ENCODE assay signal across 16 cellular contexts in genomic region chr9:8114826-8115225, GRCh38.
DNase-seq lines count a peak whose midpoint lies in the region; ATAC-seq and TF ChIP-seq lines count a peak whose summit lies in the region.
"Had no signal": no experiment of that assay in that cellular context is flagged by ENCODE, and none has a peak within 500 bp of the region (broad histone marks: within the 10 kb centered on the region; RNA-seq: fewer than 3 reads in every experiment).

No MANE protein-coding gene starts in this region.

- H3K27ac ChIP-seq in heart left ventricle, result no peak overlapping the region
- H3K27ac ChIP-seq: 22Rv1 had no signal

- TF ChIP-seq CTCF in heart left ventricle (IDR thresholded peaks at IDR 0.05), result no peak

- no peaks in the 10 kb centered on the region for H3K9me3 Mint-ChIP-seq in activated CD4-positive, alpha-beta T cell treated with anti-CD3 and anti-CD28 coated beads for 36 hours (ENCODE audit: low read depth)
- H3K9me3 Mint-ChIP-seq in activated T-cell treated with anti-CD3 and anti-CD28 coated beads, Interleukin-2, amount 50 U/mL, for 4 hours, result no peaks in the 10 kb centered on the region
- H3K9me3 Mint-ChIP-seq in T-helper 2 cell treated with Interferon-gamma antibody and Interleukin-4, amounts not matched to agents 5 μg/mL and 100 μg/mL, for 36 hours, result peaks cover 4% of the 10 kb centered on the region
- peaks cover 4% of the 10 kb centered on the region for H3K9me3 Mint-ChIP-seq in stimulated activated memory B cell treated with anti-CD40 and anti-IgM and Interleukin-4, amounts not matched to agents 10 μg/mL and 1 μg/mL and 100 μg/mL, for 72 hours
- H3K9me3 Mint-ChIP-seq: CD8-positive, alpha-beta T cell; H9 had no signal

- CTCF ChIA-PET in activated CD4-positive, alpha-beta T cell treated with anti-CD3 and anti-CD28 coated beads for 36 hours (lab: Charles Lee), result no interaction called here

- POLR2A ChIA-PET in activated CD4-positive, alpha-beta T cell treated with anti-CD3 and anti-CD28 coated beads for 36 hours (lab: Charles Lee), result interaction anchor here (0.7 kb wide), 1 partner anchor 138 kb away, joined by 3 read pairs; no protein-coding TSS in a partner anchor

- DNase-seq in activated CD4-positive, alpha-beta T cell treated with anti-CD3 and anti-CD28 coated beads for 36 hours, result no peak
- DNase-seq in activated CD4-positive, alpha-beta T cell treated with anti-CD3 and anti-CD28 coated beads for 1 hour, result no peak
- DNase-seq in activated T-cell treated with anti-CD3 and anti-CD28 coated beads, Interleukin-2, amount 50 U/mL, for 4 hours, result no peak
- DNase-seq in activated T-cell treated with anti-CD3 and anti-CD28 coated beads, Interleukin-2, amount 50 U/mL, for 48 hours, result no peak
- DNase-seq in T-helper 2 cell treated with Interferon-gamma antibody and Interleukin-4, amounts not matched to agents 5 μg/mL and 100 μg/mL, for 36 hours (ENCODE audit: low spot score), result peak; percentile 13
- DNase-seq in heart left ventricle, result no peak
- DNase-seq: CD8-positive, alpha-beta T cell; COR-L47; DND-41; GDM1; GOT3; H9 had no signal

- intact Hi-C loops in activated CD4-positive, alpha-beta T cell treated with anti-CD3 and anti-CD28 coated beads for 36 hours (cut with DNase I, micrococcal nuclease), result loop anchor here (1.0 to 10.0 kb wide), 2 partner anchors 139 to 140 kb away; no protein-coding TSS in a partner anchor
- intact Hi-C loops in heart left ventricle (cut with DNase I), result no loop called here

- no peaks in the 10 kb centered on the region for H3K36me3 ChIP-seq in heart left ventricle

- no peak for TF ChIP-seq POLR2A in heart left ventricle (IDR thresholded peaks at IDR 0.05)

- peak overlapping the region; percentile 34 for H3K27ac Mint-ChIP-seq in activated CD4-positive, alpha-beta T cell treated with anti-CD3 and anti-CD28 coated beads for 36 hours
- peak overlapping the region; percentile 14 for H3K27ac Mint-ChIP-seq in T-helper 2 cell treated with Interferon-gamma antibody and Interleukin-4, amounts not matched to agents 5 μg/mL and 100 μg/mL, for 36 hours
- H3K27ac Mint-ChIP-seq in stimulated activated memory B cell treated with anti-CD40 and anti-IgM and Interleukin-4, amounts not matched to agents 10 μg/mL and 1 μg/mL and 100 μg/mL, for 72 hours, result peak overlapping the region; percentile 40
- H3K27ac Mint-ChIP-seq: CD8-positive, alpha-beta T cell had no signal

- H3K27me3 ChIP-seq in heart left ventricle, result no peaks in the 10 kb centered on the region

- H3K36me3 Mint-ChIP-seq in activated CD4-positive, alpha-beta T cell treated with anti-CD3 and anti-CD28 coated beads for 36 hours (ENCODE audit: low read depth), result peaks cover 1% of the 10 kb centered on the region
- H3K36me3 Mint-ChIP-seq in activated T-cell treated with anti-CD3 and anti-CD28 coated beads, Interleukin-2, amount 50 U/mL, for 4 hours (ENCODE audit: insufficient read depth), result no peaks in the 10 kb centered on the region
- no peaks in the 10 kb centered on the region for H3K36me3 Mint-ChIP-seq in T-helper 2 cell treated with Interferon-gamma antibody and Interleukin-4, amounts not matched to agents 5 μg/mL and 100 μg/mL, for 36 hours (ENCODE audit: low read depth)
- H3K36me3 Mint-ChIP-seq in stimulated activated memory B cell treated with anti-CD40 and anti-IgM and Interleukin-4, amounts not matched to agents 10 μg/mL and 1 μg/mL and 100 μg/mL, for 72 hours, result no peaks in the 10 kb centered on the region
- H3K36me3 Mint-ChIP-seq: CD14-positive monocyte; CD8-positive, alpha-beta T cell had no signal

- H3K4me3 Mint-ChIP-seq in activated CD4-positive, alpha-beta T cell treated with anti-CD3 and anti-CD28 coated beads for 36 hours, result no peak overlapping the region
- H3K4me3 Mint-ChIP-seq in activated T-cell treated with anti-CD3 and anti-CD28 coated beads, Interleukin-2, amount 50 U/mL, for 4 hours, result no peak overlapping the region
- H3K4me3 Mint-ChIP-seq in T-helper 2 cell treated with Interferon-gamma antibody and Interleukin-4, amounts not matched to agents 5 μg/mL and 100 μg/mL, for 36 hours, result no peak overlapping the region
- no peak overlapping the region for H3K4me3 Mint-ChIP-seq in stimulated activated memory B cell treated with anti-CD40 and anti-IgM and Interleukin-4, amounts not matched to agents 10 μg/mL and 1 μg/mL and 100 μg/mL, for 72 hours
- H3K4me3 Mint-ChIP-seq: CD14-positive monocyte; CD8-positive, alpha-beta T cell; H9 had no signal

- H3K4me1 ChIP-seq in heart left ventricle, result no peaks in the 10 kb centered on the region

- no peaks in the 10 kb centered on the region for H3K9me3 ChIP-seq in heart left ventricle

- peak; percentile 69 for ATAC-seq in activated CD4-positive, alpha-beta T cell treated with anti-CD3 and anti-CD28 coated beads for 36 hours
- ATAC-seq in activated T-cell treated with anti-CD3 and anti-CD28 coated beads, Interleukin-2, amount 50 U/mL, for 4 hours, result peak; percentile 32 to 50
- no peak for ATAC-seq in stimulated activated memory B cell treated with anti-CD40 and anti-IgM and Interleukin-4, amounts not matched to agents 10 μg/mL and 1 μg/mL and 100 μg/mL, for 72 hours
- no peak for ATAC-seq in heart left ventricle
- no peak for ATAC-seq in HG03378 (IDR thresholded peaks at IDR 0.05; ENCODE audit: unreplicated experiment)
- ATAC-seq: CD8-positive, alpha-beta T cell had no signal

- H3K4me1 Mint-ChIP-seq in activated CD4-positive, alpha-beta T cell treated with anti-CD3 and anti-CD28 coated beads for 36 hours, result peaks cover 21% of the 10 kb centered on the region
- H3K4me1 Mint-ChIP-seq in activated T-cell treated with anti-CD3 and anti-CD28 coated beads, Interleukin-2, amount 50 U/mL, for 4 hours (ENCODE audit: low read depth), result peaks cover 6% of the 10 kb centered on the region
- H3K4me1 Mint-ChIP-seq in T-helper 2 cell treated with Interferon-gamma antibody and Interleukin-4, amounts not matched to agents 5 μg/mL and 100 μg/mL, for 36 hours (ENCODE audit: low read depth), result peaks cover 20% of the 10 kb centered on the region
- H3K4me1 Mint-ChIP-seq in stimulated activated memory B cell treated with anti-CD40 and anti-IgM and Interleukin-4, amounts not matched to agents 10 μg/mL and 1 μg/mL and 100 μg/mL, for 72 hours, result peaks cover 25% of the 10 kb centered on the region

- H3K27me3 Mint-ChIP-seq in activated CD4-positive, alpha-beta T cell treated with anti-CD3 and anti-CD28 coated beads for 36 hours, result no peaks in the 10 kb centered on the region
- no peaks in the 10 kb centered on the region for H3K27me3 Mint-ChIP-seq in activated T-cell treated with anti-CD3 and anti-CD28 coated beads, Interleukin-2, amount 50 U/mL, for 4 hours (ENCODE audit: low read depth)
- no peaks in the 10 kb centered on the region for H3K27me3 Mint-ChIP-seq in T-helper 2 cell treated with Interferon-gamma antibody and Interleukin-4, amounts not matched to agents 5 μg/mL and 100 μg/mL, for 36 hours (ENCODE audit: low read depth)
- H3K27me3 Mint-ChIP-seq in stimulated activated memory B cell treated with anti-CD40 and anti-IgM and Interleukin-4, amounts not matched to agents 10 μg/mL and 1 μg/mL and 100 μg/mL, for 72 hours, result no peaks in the 10 kb centered on the region

- WGBS in heart left ventricle, 4 donors, result 0% methylated on average over 1 of the region's 1 CpG; no CpG with 5 or more reads in 1 of the 4 donors

- no peak overlapping the region for H3K4me3 ChIP-seq in heart left ventricle

Comparison
In these comparisons a context has a peak if more than half of its experiments do, and no peak if none do; other contexts are left out.
1. ATAC-seq: peak in activated CD4-positive, alpha-beta T cell treated with anti-CD3 and anti-CD28 coated beads for 36 hours (single experiment) and activated T-cell treated with anti-CD3 and anti-CD28 coated beads, Interleukin-2, amount 50 U/mL, for 4 hours (2 of 2); none in stimulated activated memory B cell treated with anti-CD40 and anti-IgM and Interleukin-4, amounts not matched to agents 10 μg/mL and 1 μg/mL and 100 μg/mL, for 72 hours (single experiment), heart left ventricle (0 of 4) and HG03378 (single experiment).
2. intact Hi-C loops: an anchor here in activated CD4-positive, alpha-beta T cell treated with anti-CD3 and anti-CD28 coated beads for 36 hours (1.0 to 10.0 kb wide); none called in heart left ventricle.
3. Peak in every context shown above with its lines, with median percentiles within 50 percentile points of each other: H3K27ac Mint-ChIP-seq.